In genomic region chr12:132218915-132219314, GRCh38 we compare ENCODE assay signal across 8 cellular contexts.
DNase-seq lines count a peak whose midpoint lies in the region; ATAC-seq and TF ChIP-seq lines count a peak whose summit lies in the region.

No MANE protein-coding gene starts in this region.

- H3K4me1 Mint-ChIP-seq in nephron = peaks cover 26% of the 10 kb centered on the region

- peaks cover 60% of the 10 kb centered on the region for H3K27me3 Mint-ChIP-seq in nephron (ENCODE audit: low read depth)

- H3K27ac Mint-ChIP-seq in nephron = peak overlapping the region in 1 of 3 experiments; percentile 72

- DNase-seq in AG10803 (ENCODE audit: low read depth) = no peak
- DNase-seq in GM13976 (ENCODE audit: low spot score) = peak; percentile 67
- peak; percentile 56 for DNase-seq in RPMI8226
- no peak for DNase-seq in brain microvascular endothelial cell
- DNase-seq in coronary artery (ENCODE audit: low spot score) = no peak

- in situ Hi-C loops in GM13976 (cut with MboI; ENCODE audit: low sequenced_read_pairs, unreplicated experiment) = no loop called here
- in situ Hi-C loops in brain microvascular endothelial cell (cut with HindIII; ENCODE audit: low pct_ligation_motif_present, low sequenced_read_pairs) = no loop called here

- H3K36me3 ChIP-seq in brain microvascular endothelial cell (replicated peaks) = no peaks in the 10 kb centered on the region

- peaks cover 6% of the 10 kb centered on the region for H3K36me3 Mint-ChIP-seq in nephron (ENCODE audit: low read depth)

- H3K27me3 ChIP-seq in brain microvascular endothelial cell (replicated peaks) = no peaks in the 10 kb centered on the region

- ATAC-seq in GM21717 (IDR thresholded peaks at IDR 0.05; ENCODE audit: unreplicated experiment) (no peak), GM19023 (IDR thresholded peaks at IDR 0.05; ENCODE audit: unreplicated experiment) (no peak)

- H3K4me3 Mint-ChIP-seq in nephron = no peak overlapping the region

- H3K27ac ChIP-seq in brain microvascular endothelial cell (no peak overlapping the region), coronary artery (no peak overlapping the region)

- peaks cover 12% of the 10 kb centered on the region for H3K9me3 Mint-ChIP-seq in nephron

- TF ChIP-seq CTCF in AG10803 (conservative IDR thresholded peaks at IDR 0.05; ENCODE audit: low read length) (peak; percentile 36), GM13976 (IDR thresholded peaks at IDR 0.05; ENCODE audit: borderline replicate concordance, control extremely low read depth, extremely low read depth, insufficient read depth, missing control alignments) (no peak), brain microvascular endothelial cell (IDR thresholded peaks at IDR 0.05; ENCODE audit: low read depth, low read length, missing control alignments) (peak; percentile 33), nephron (IDR thresholded peaks at IDR 0.05; ENCODE audit: unreplicated experiment in 3 of 3) (peak; percentile 27 to 52 (median 38)), coronary artery (IDR thresholded peaks at IDR 0.05) (no peak)

- no peak overlapping the region for H3K4me3 ChIP-seq in AG10803 (ENCODE audit: low read length)
- H3K4me3 ChIP-seq in brain microvascular endothelial cell (ENCODE audit: low read depth, low read length) = no peak overlapping the region
- no peak overlapping the region for H3K4me3 ChIP-seq in coronary artery

Comparison
In these comparisons a context has a peak if more than half of its experiments do, and no peak if none do; other contexts are left out.
1. DNase-seq: peak in GM13976 (single experiment) and RPMI8226 (single experiment); none in AG10803 (single experiment), brain microvascular endothelial cell (single experiment) and coronary artery (single experiment).
2. CTCF ChIP-seq: peak in AG10803 (single experiment), brain microvascular endothelial cell (single experiment) and nephron (3 of 3); none in GM13976 (single experiment) and coronary artery (single experiment).